8 cellular contexts compared by ENCODE assay signal in genomic region chr12:49331360-49332222, GRCh38. TPM values are rescaled to one million over a fixed set of nuclear protein-coding genes. Genes with fewer than 3 reads are reported as not detected.
DNase-seq lines count a peak whose midpoint lies in the region; ATAC-seq and TF ChIP-seq lines count a peak whose summit lies in the region.

No MANE protein-coding gene starts in this region.

- no peak overlapping the region for H3K4me3 ChIP-seq in suprapubic skin

- no peak for TF ChIP-seq EP300 in suprapubic skin (IDR thresholded peaks at IDR 0.05)

- H3K4me1 ChIP-seq in suprapubic skin = peaks cover 34% of the 10 kb centered on the region

- ATAC-seq in left lobe of liver (peak; percentile 98), HG03457 (IDR thresholded peaks at IDR 0.05; ENCODE audit: unreplicated experiment) (no peak), HG02938 (IDR thresholded peaks at IDR 0.05; ENCODE audit: unreplicated experiment) (no peak)

- no peak for TF ChIP-seq POLR2A in suprapubic skin (IDR thresholded peaks at IDR 0.05)

- DNase-seq in stimulated activated CD4-positive, alpha-beta T cell treated with anti-CD3 and anti-CD28 coated beads, Interleukin-4, amount 100 ng/mL, for 1 hour = peak; percentile 16
- DNase-seq in stimulated activated CD4-positive, alpha-beta T cell treated with anti-CD3 and anti-CD28 coated beads, Interleukin-2, amount 100 ng/mL, for 48 hours = no peak
- DNase-seq in NCI-H748 treated with DMSO at 0.1 percent for 48 hours (lab: John Stamatoyannopoulos, UW) (peak; percentile 38), cerebellar cortex (ENCODE audit: low spot score) (peak; percentile 84), left lobe of liver (ENCODE audit: low spot score) (peak; percentile 73), suprapubic skin (ENCODE audit: low spot score in 2 of 2) (peak; percentile 77 to 81)

- peak; percentile 77 to 84 for TF ChIP-seq CTCF in suprapubic skin (IDR thresholded peaks at IDR 0.05)

- WGBS in suprapubic skin = 43% methylated on average over 11 of the region's 11 CpGs

- peaks cover 35% of the 10 kb centered on the region for H3K27me3 ChIP-seq in suprapubic skin

- no peaks in the 10 kb centered on the region for H3K9me3 ChIP-seq in suprapubic skin

- no peaks in the 10 kb centered on the region for H3K36me3 ChIP-seq in suprapubic skin

- H3K27ac ChIP-seq in suprapubic skin = no peak overlapping the region

RNA-seq across cellular contexts. Expression of gene C1QL4, which starts 5.4 kb away (rescaled TPM):
- not detected for total RNA-seq in left lobe of liver
- total RNA-seq in suprapubic skin = 1 to 10 TPM in 2 of 4 donors, under 1 TPM in 1, not detected in 1; 0.73 to 1.2 (median 1.1) TPM

RNA-seq across cellular contexts. Expression of gene TROAP, which starts 8.5 kb away (rescaled TPM):
- total RNA-seq in left lobe of liver (0.48 TPM), suprapubic skin (10 to 100 TPM in 1 of 4 donors, 1 to 10 TPM in 3; 4.0 to 14.6 (median 5.9) TPM)

RNA-seq across cellular contexts. Expression of gene DNAJC22, which starts 15.1 kb away (rescaled TPM):
- total RNA-seq in left lobe of liver = 42.3 TPM
- total RNA-seq in suprapubic skin = 1 to 10 TPM in 2 of 4 donors, under 1 TPM in 2; 0.62 to 2.2 (median 1.1) TPM

RNA-seq across cellular contexts. Expression of gene SPATS2, which starts 35.7 kb away (rescaled TPM):
- total RNA-seq in left lobe of liver (5.9 TPM), suprapubic skin (10 to 100 TPM; 22.7 to 42.6 (median 27.2) TPM)

RNA-seq across cellular contexts. Expression of gene PRPH, which starts 36.6 kb away (rescaled TPM):
- total RNA-seq in left lobe of liver = not detected
- total RNA-seq in suprapubic skin = 1 to 10 TPM in 2 of 4 donors, not detected in 2; 1.1 to 1.5 TPM

Comparison
In these comparisons a context has a peak if more than half of its experiments do, and no peak if none do; other contexts are left out.
1. DNase-seq: peak in stimulated activated CD4-positive, alpha-beta T cell treated with anti-CD3 and anti-CD28 coated beads, Interleukin-4, amount 100 ng/mL, for 1 hour (single experiment), NCI-H748 treated with DMSO at 0.1 percent for 48 hours (single experiment), cerebellar cortex (single experiment), left lobe of liver (single experiment) and suprapubic skin (2 of 2); none in stimulated activated CD4-positive, alpha-beta T cell treated with anti-CD3 and anti-CD28 coated beads, Interleukin-2, amount 100 ng/mL, for 48 hours (0 of 2).
2. RNA of gene DNAJC22, which starts 15.1 kb away (total RNA-seq): 42.3 TPM in left lobe of liver (single experiment); 0.62 to 2.2 TPM in suprapubic skin; every median in the first group is over 10 times any median in the second.